19 cellular contexts compared by ENCODE assay signal in the genomic region with DNA sequence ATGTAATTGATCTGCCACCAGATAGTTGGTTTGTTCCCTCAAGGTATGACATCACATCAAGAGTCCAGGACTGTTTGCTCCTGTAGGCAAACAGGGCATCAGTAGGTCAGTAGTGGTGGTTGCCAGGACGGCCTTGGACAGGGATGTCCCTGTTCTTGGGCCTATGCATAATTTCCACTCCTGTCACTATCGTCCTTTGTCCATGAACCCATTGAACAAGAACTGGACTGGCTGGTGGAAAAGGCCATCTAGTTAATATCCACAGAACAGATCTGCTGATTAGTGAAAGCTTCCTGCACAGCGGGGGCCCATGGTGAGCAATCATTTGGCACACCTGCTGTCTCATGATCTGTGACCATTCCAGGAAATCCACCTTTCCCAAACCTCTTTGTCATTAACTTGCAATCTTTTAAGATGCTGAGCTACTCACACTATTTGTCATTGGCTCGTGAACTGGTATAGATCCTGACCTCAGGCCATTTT. TPM values are rescaled to one million over a fixed set of nuclear protein-coding genes. Genes with fewer than 3 reads are reported as not detected.
DNase-seq lines count a peak whose midpoint lies in the region; FAIRE-seq and TF ChIP-seq lines count a peak whose summit lies in the region.
"Had no signal": no experiment of that assay in that cellular context is flagged by ENCODE, and none has a peak within 500 bp of the region (broad histone marks: within the 10 kb centered on the region; RNA-seq: fewer than 3 reads in every experiment).

No MANE protein-coding gene starts in this region.

- no peak for TF ChIP-seq POLR2A in lower leg skin (IDR thresholded peaks at IDR 0.05)

- H3K36me3 ChIP-seq in bronchial epithelial cell (ENCODE audit: control insufficient read depth, insufficient read depth, low read length): no peaks in the 10 kb centered on the region
- H3K36me3 ChIP-seq: BLaER1, gastroesophageal sphincter, prostate gland had no signal

- intact Hi-C loops in lower leg skin (cut with DNase I; ENCODE audit: low total_unique reads): no loop called here

- TF ChIP-seq CTCF in bronchial epithelial cell (IDR thresholded peaks at IDR 0.05; ENCODE audit: insufficient read depth, low read length, severe bottlenecking): no peak
- no peak for TF ChIP-seq CTCF in lower leg skin (IDR thresholded peaks at IDR 0.05)

- no peak for TF ChIP-seq RAD21 in Ishikawa (IDR thresholded peaks at IDR 0.05; ENCODE audit: low read depth)

- H3K4me3 ChIP-seq in bronchial epithelial cell (ENCODE audit: low read depth, low read length) (no peak overlapping the region), lower leg skin (ENCODE audit: low read depth, poor library complexity, severe bottlenecking) (no peak overlapping the region)
- H3K4me3 ChIP-seq: BLaER1, gastroesophageal sphincter, lung, prostate gland had no signal

- DNase-seq in A172 (ENCODE audit: low spot score) (peak; percentile 60), bronchial epithelial cell (ENCODE audit: low read depth) (peak; percentile 47), NCI-H187 treated with DMSO at 0.1 percent for 48 hours (lab: John Stamatoyannopoulos, UW) (no peak), lower leg skin (ENCODE audit: low spot score in 2 of 2) (no peak), NCI-H82 (lab: John Stamatoyannopoulos, UW) (no peak)
- DNase-seq: activated naive CD8-positive, alpha-beta T cell treated with anti-CD3 and anti-CD28 coated beads for 36 hours; effector memory CD8-positive, alpha-beta T cell; islet precursor cell; NCI-H1105 treated with DMSO at 0.1 percent for 48 hours; NCI-H524 treated with DMSO at 0.1 percent for 48 hours; stimulated activated CD4-positive, alpha-beta T cell treated with anti-CD3 and anti-CD28 coated beads, Interleukin-2, amount 100 ng/mL, for 24 hours had no signal

- FAIRE-seq in bronchial epithelial cell (lab: Jason Lieb, UNC): no peak
- FAIRE-seq: colon, urothelium cell line had no signal

- TF ChIP-seq EP300 in Ishikawa (IDR thresholded peaks at IDR 0.05; ENCODE audit: borderline replicate concordance): no peak

- H3K27me3 ChIP-seq in bronchial epithelial cell (ENCODE audit: control insufficient read depth, insufficient read depth, low read length): no peaks in the 10 kb centered on the region
- H3K27me3 ChIP-seq: BLaER1, gastroesophageal sphincter had no signal

- whole genome bisulfite sequencing in lower leg skin, 2 donors: 91 to 93% methylated on average over 4 of the region's 4 CpGs

TF ChIP-seq in Ishikawa, 13 proteins besides CTCF, POLR2A, EP300 and RAD21:
- TF ChIP-seq TCF12 (IDR thresholded peaks at IDR 0.05; ENCODE audit: low read depth) (no peak), TEAD4 (IDR thresholded peaks at IDR 0.05) (0 out of 2 replicates have a peak, but pooled peaks have one; percentile 9), MAX (IDR thresholded peaks at IDR 0.05) (no peak), NFIC (IDR thresholded peaks at IDR 0.05) (peak; percentile 51; the same call in 1 of the 2 replicates)

RNA-seq across cellular contexts. Expression of gene BSDC1, which starts 12.4 kb away (rescaled TPM):
- total RNA-seq in A172 (2014; rRNA removed; shearing (Covaris generic)): 40.6 and 53.1 TPM in 2 replicates
- total RNA-seq in bronchial epithelial cell: 35.5 and 45.6 TPM in 2 replicates
- total RNA-seq in lower leg skin: 100 to 1,000 TPM in 3 of 4 donors, 10 to 100 TPM in 1; 72.5 to 147 (median 105) TPM

RNA-seq across cellular contexts. Expression of gene TSSK3, which starts 44.3 kb away (rescaled TPM):
- 0.24 TPM in 1 of 2 replicates, not detected in the other for total RNA-seq in A172 (2014; rRNA removed; shearing (Covaris generic))
- total RNA-seq in bronchial epithelial cell (0.26 and 0.64 TPM in 2 replicates), lower leg skin (1 to 10 TPM in 1 of 4 donors, under 1 TPM in 2, not detected in 1; 0.42 to 1.5 (median 0.84) TPM)

RNA-seq across cellular contexts. Expression of gene FAM229A, which starts 44.4 kb away (rescaled TPM):
- 0.34 and 0.45 TPM in 2 replicates for total RNA-seq in A172 (2014; rRNA removed; shearing (Covaris generic))
- 0.26 and 0.64 TPM in 2 replicates for total RNA-seq in bronchial epithelial cell
- total RNA-seq in lower leg skin: 10 to 100 TPM in 2 of 4 donors, 1 to 10 TPM in 2; 7.2 to 20.1 (median 8.7) TPM

RNA-seq across cellular contexts. Expression of gene ZBTB8B, which starts 58.2 kb away (rescaled TPM):
- total RNA-seq in A172 (2014; rRNA removed; shearing (Covaris generic)): 0.02 and 0.07 TPM in 2 replicates
- total RNA-seq in bronchial epithelial cell: not detected in 2 replicates
- under 1 TPM in 1 of 4 donors, not detected in 3; 0.02 TPM for total RNA-seq in lower leg skin
- total RNA-seq: activated naive CD8-positive, alpha-beta T cell treated with anti-CD3 and anti-CD28 coated beads for 36 hours; activated T-helper 2 cell treated with anti-CD3 and anti-CD28 coated beads, Interferon-gamma antibody, Interleukin-2, Interleukin-4, amounts not matched to agents 10 μg/mL and 5 μg/mL and 100 μg/mL, durations not matched to agents 14 hours and 24 hours and 36 hours had no signal

Comparison
In these comparisons a context has a peak if more than half of its experiments do, and no peak if none do; other contexts are left out.
1. DNase-seq: peak in A172 (single experiment) and bronchial epithelial cell (single experiment); none in NCI-H187 treated with DMSO at 0.1 percent for 48 hours (single experiment), lower leg skin (0 of 2) and NCI-H82 (single experiment).